ENCODE assay signal across 8 cellular contexts in the genomic region with DNA sequence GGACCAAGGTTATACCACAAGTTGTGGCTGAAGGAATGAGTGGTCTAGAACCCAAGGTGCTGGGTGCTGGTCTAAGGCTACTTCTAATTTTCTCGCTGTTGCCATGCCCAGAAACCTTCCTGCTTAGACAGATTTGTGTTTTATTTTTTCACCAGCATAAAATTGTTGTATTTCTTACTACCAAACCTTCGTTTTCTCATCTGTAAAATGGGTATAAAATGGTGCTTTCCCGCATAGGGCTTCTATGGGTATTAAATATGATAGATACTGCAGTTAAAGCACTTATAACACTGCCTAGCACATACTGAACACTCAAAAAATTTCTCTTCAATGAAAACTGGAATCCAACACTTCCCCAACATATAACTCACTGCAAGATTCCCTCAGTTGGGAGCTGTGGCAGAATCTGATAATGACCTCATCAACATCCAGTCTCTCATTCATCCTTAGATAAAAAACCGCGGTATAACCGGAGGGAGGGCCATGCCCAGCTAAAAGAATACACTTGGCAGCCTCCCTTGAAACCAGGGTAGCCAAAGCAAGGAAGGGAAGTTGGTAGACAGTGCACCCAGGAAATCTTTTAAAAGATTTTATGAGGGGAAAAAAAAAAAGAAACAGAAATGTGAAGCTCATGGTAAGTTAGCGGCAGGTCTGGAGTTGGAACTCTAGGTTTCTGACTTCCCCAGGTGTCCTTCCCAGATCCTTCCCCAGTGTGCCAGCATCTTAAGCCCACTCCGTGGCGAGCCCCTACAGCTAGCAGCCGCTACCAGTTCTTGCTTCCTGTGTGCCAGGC. TPM values are rescaled to one million over a fixed set of nuclear protein-coding genes. Genes with fewer than 3 reads are reported as not detected.
A peak's percentile ranks its signal among the peaks of the same experiment; 100 is the strongest.
DNase-seq lines count a peak whose midpoint lies in the region; ATAC-seq and TF ChIP-seq lines count a peak whose summit lies in the region.

No MANE protein-coding gene starts in this region.

- H3K4me1 ChIP-seq in GM23248 (ENCODE audit: insufficient read depth) (peaks cover 17% of the 10 kb centered on the region), endodermal cell (ENCODE audit: control insufficient read depth, insufficient read depth, low read length) (peaks cover 8% of the 10 kb centered on the region), parathyroid adenoma (peaks cover 4% of the 10 kb centered on the region)

- DNase-seq in GM23248 (peak; percentile 30), RPMI8226 (peak; percentile 10), endodermal cell (no peak), NOMO-1 treated with dmso at 0.1 percent for 144 hours (lab: John Stamatoyannopoulos, UW; ENCODE audit: unreplicated experiment) (no peak), NCI-H1092 treated with DMSO at 0.1 percent for 48 hours (lab: John Stamatoyannopoulos, UW) (no peak), NK-92 (lab: John Stamatoyannopoulos, UW; ENCODE audit: unreplicated experiment) (no peak)

- H3K27me3 Mint-ChIP-seq in endodermal cell (ENCODE audit: insufficient read depth) = peaks cover 5% of the 10 kb centered on the region

- H3K27ac ChIP-seq in GM23248 = no peak overlapping the region
- no peak overlapping the region for H3K27ac ChIP-seq in endodermal cell (ENCODE audit: low read depth, low read length)
- peak overlapping the region; percentile 74 for H3K27ac ChIP-seq in parathyroid adenoma

- H3K9me3 ChIP-seq in GM23248 (ENCODE audit: low read depth) (no peaks in the 10 kb centered on the region), endodermal cell (ENCODE audit: control insufficient read depth, low read length) (peaks cover 15% of the 10 kb centered on the region), parathyroid adenoma (ENCODE audit: control insufficient read depth, low read length) (peaks cover 2% of the 10 kb centered on the region)

- peaks cover 22% of the 10 kb centered on the region for H3F3A ChIP-seq in GM23248 (ENCODE audit: insufficient read depth)

- peaks cover 15% of the 10 kb centered on the region for H3K9me3 Mint-ChIP-seq in endodermal cell

- no peak overlapping the region for H3K27ac Mint-ChIP-seq in endodermal cell

- TF ChIP-seq CTCF in endodermal cell (conservative IDR thresholded peaks at IDR 0.05) = no peak
- TF ChIP-seq CTCF in parathyroid adenoma (IDR thresholded peaks at IDR 0.05) = no peak

- no peaks in the 10 kb centered on the region for H3K36me3 ChIP-seq in GM23248 (ENCODE audit: low read depth)
- H3K36me3 ChIP-seq in endodermal cell (ENCODE audit: control insufficient read depth, insufficient read depth, low read length) = no peaks in the 10 kb centered on the region
- H3K36me3 ChIP-seq in parathyroid adenoma (ENCODE audit: control insufficient read depth, insufficient read depth, low read length) = no peaks in the 10 kb centered on the region

- H3K27me3 ChIP-seq in GM23248 (replicated peaks; ENCODE audit: insufficient read depth) (no peaks in the 10 kb centered on the region), endodermal cell (ENCODE audit: control insufficient read depth, insufficient read depth, low read length, poor library complexity, severe bottlenecking) (no peaks in the 10 kb centered on the region), parathyroid adenoma (ENCODE audit: control insufficient read depth, insufficient read depth, low read length) (no peaks in the 10 kb centered on the region)

- H3K9ac ChIP-seq in GM23248 (peak overlapping the region; percentile 91), endodermal cell (ENCODE audit: extremely low read depth, low read length, poor library complexity, severe bottlenecking) (no peak overlapping the region), parathyroid adenoma (no peak overlapping the region)

- H4K20me1 ChIP-seq in GM23248 (ENCODE audit: insufficient read depth) = no peaks in the 10 kb centered on the region

- no peaks in the 10 kb centered on the region for H3K9me2 ChIP-seq in GM23248 (ENCODE audit: insufficient read depth)

- no peak for ATAC-seq in HG03469 (IDR thresholded peaks at IDR 0.05; ENCODE audit: unreplicated experiment)

- H3K79me2 ChIP-seq in GM23248 (ENCODE audit: insufficient read depth) = no peaks in the 10 kb centered on the region
- H3K79me2 ChIP-seq in parathyroid adenoma = no peaks in the 10 kb centered on the region

- H3K36me3 Mint-ChIP-seq in endodermal cell (ENCODE audit: low read depth) = peaks cover 10% of the 10 kb centered on the region

- WGBS in GM23248 (ENCODE audit: low coverage in 1 of 2, low lambda C conversion rate in 2 of 2, missing lambda C conversion rate in 2 of 2), 2 experiments = 73 to 76% methylated on average over 10 of the region's 10 CpGs
- 88 to 90% methylated on average over 6 to 10 of the region's 10 CpGs for WGBS in endodermal cell (ENCODE audit: insufficient coverage in 1 of 2, insufficient read length in 1 of 2), 2 experiments

- peak overlapping the region; percentile 86 for H3K4me3 ChIP-seq in GM23248
- H3K4me3 ChIP-seq in endodermal cell (ENCODE audit: low read length) = peak overlapping the region; percentile 84
- H3K4me3 ChIP-seq in parathyroid adenoma (ENCODE audit: low read depth, low read length) = peak overlapping the region; percentile 72

- peaks cover 24% of the 10 kb centered on the region for H3K4me1 Mint-ChIP-seq in endodermal cell

- peak overlapping the region; percentile 99 for H2AFZ ChIP-seq in GM23248
- H2AFZ ChIP-seq in parathyroid adenoma = peak overlapping the region; percentile 72

- in situ Hi-C loops in GM23248 (cut with MboI) = no loop called here

- H3K4me3 Mint-ChIP-seq in endodermal cell = peak overlapping the region; percentile 73

- H3K4me2 ChIP-seq in GM23248 (ENCODE audit: unreplicated experiment) (peak overlapping the region; percentile 96), parathyroid adenoma (ENCODE audit: low read length) (peak overlapping the region; percentile 90)

RNA-seq across cellular contexts. Expression of a gene that starts 1.2 kb away (rescaled TPM):
- total RNA-seq in GM23248 (2014; rRNA removed; shearing (Covaris generic)) = 1.0 and 2.7 TPM in 2 replicates
- polyA plus RNA-seq in GM23248 (2016; fragmentation: Nextera tagmentation; extraction: Ambion mirVana) = 3.8 and 4.8 TPM in 2 replicates
- 10 to 100 TPM in 1 of 2 donors, 1 to 10 TPM in 1; 7.2 to 11.3 TPM for total RNA-seq in endodermal cell
- polyA plus RNA-seq in endodermal cell (2013, experiment 1 of 2) = 3.6 TPM
- 2.5 TPM for polyA plus RNA-seq in endodermal cell (2013, experiment 2 of 2)

Comparison
In these comparisons a context has a peak if more than half of its experiments do, and no peak if none do; other contexts are left out.
1. DNase-seq: peak in GM23248 (single experiment) and RPMI8226 (single experiment); none in endodermal cell (single experiment), NOMO-1 treated with dmso at 0.1 percent for 144 hours (single experiment), NCI-H1092 treated with DMSO at 0.1 percent for 48 hours (single experiment) and NK-92 (single experiment).
2. Peak in every context shown above with its lines, with median percentiles within 50 percentile points of each other: H3K4me3 ChIP-seq.